1 cellular context compared by ENCODE assay signal in the genomic region with DNA sequence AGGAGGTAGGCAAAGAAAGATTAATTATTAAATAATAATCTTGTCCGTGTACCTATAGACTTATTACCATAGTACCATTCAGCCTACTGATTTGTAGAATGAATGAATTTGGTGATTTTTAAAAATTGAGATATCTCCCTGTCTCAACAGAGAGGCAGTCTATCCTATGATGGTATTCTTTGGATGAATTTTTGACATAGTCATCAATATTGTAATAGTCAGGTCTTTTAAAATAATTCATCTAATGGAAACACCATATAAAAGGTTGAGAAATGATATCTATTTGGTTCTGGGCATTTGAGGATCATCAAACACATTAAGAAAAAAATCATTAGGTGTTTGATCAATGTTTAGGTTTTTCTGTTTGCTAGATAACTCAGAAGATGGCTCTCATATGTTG.
TF ChIP-seq lines count a peak whose summit lies in the region.

No MANE protein-coding gene starts in this region.

TF ChIP-seq in HCT116, 20 proteins besides CTCF, POLR2A, EP300 and RAD21 (continued from another document):
- TF ChIP-seq ZFX (IDR thresholded peaks at IDR 0.05): no peak
- TF ChIP-seq EGR1 (IDR thresholded peaks at IDR 0.05; ENCODE audit: low read depth): no peak
- TF ChIP-seq, protein P1, sequence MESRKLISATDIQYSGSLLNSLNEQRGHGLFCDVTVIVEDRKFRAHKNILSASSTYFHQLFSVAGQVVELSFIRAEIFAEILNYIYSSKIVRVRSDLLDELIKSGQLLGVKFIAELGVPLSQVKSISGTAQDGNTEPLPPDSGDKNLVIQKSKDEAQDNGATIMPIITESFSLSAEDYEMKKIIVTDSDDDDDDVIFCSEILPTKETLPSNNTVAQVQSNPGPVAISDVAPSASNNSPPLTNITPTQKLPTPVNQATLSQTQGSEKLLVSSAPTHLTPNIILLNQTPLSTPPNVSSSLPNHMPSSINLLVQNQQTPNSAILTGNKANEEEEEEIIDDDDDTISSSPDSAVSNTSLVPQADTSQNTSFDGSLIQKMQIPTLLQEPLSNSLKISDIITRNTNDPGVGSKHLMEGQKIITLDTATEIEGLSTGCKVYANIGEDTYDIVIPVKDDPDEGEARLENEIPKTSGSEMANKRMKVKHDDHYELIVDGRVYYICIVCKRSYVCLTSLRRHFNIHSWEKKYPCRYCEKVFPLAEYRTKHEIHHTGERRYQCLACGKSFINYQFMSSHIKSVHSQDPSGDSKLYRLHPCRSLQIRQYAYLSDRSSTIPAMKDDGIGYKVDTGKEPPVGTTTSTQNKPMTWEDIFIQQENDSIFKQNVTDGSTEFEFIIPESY (IDR thresholded peaks at IDR 0.05; ENCODE audit: extremely low read depth, insufficient replicate concordance, low read length): no peak
